ENCODE assay signal across 1 cellular context in genomic region chr1:209029737-209030136, GRCh38.
TF ChIP-seq lines count a peak whose summit lies in the region.

No MANE protein-coding gene starts in this region.

TF ChIP-seq in liver, 16 proteins besides CTCF, POLR2A, EP300 and RAD21 (continued from another document):
- TF ChIP-seq REST (IDR thresholded peaks at IDR 0.05) = no peak
